In genomic region chr17:22373911-22374310, GRCh38 we compare ENCODE assay signal across 29 cellular contexts.
"Had no signal": no experiment of that assay in that cellular context is flagged by ENCODE, and none has a peak within 500 bp of the region (broad histone marks: within the 10 kb centered on the region; RNA-seq: fewer than 3 reads in every experiment).

No MANE protein-coding gene starts in this region.

- H3K36me3 ChIP-seq: colonic mucosa, esophagus muscularis mucosa, esophagus squamous epithelium, gastrocnemius medialis, gastroesophageal sphincter, heart left ventricle, heart right ventricle had no signal

- H3K4me3 Mint-ChIP-seq: dendritic cell treated with granulocyte-macrophage colony-stimulating factor and Interleukin-4, amounts not matched to agents 40 ng/mL and 50 ng/mL, for 4 days; effector memory CD8-positive, alpha-beta T cell; endodermal cell had no signal

- H3K4me1 ChIP-seq: colonic mucosa, esophagus muscularis mucosa, esophagus squamous epithelium, foreskin keratinocyte, gastrocnemius medialis, gastroesophageal sphincter, heart left ventricle, heart right ventricle had no signal

- H3K27me3 Mint-ChIP-seq: dendritic cell treated with granulocyte-macrophage colony-stimulating factor and Interleukin-4, amounts not matched to agents 40 ng/mL and 50 ng/mL, for 4 days; effector memory CD8-positive, alpha-beta T cell had no signal

- ATAC-seq: effector memory CD8-positive, alpha-beta T cell; esophagus mucosa; foreskin keratinocyte; gastrocnemius medialis; gastroesophageal sphincter; heart left ventricle; heart right ventricle had no signal

- H3K9me3 ChIP-seq: colonic mucosa, gastrocnemius medialis, gastroesophageal sphincter had no signal

- DNase-seq: colonic mucosa; cortex of kidney; dermis blood vessel endothelial cell; dorsolateral prefrontal cortex; effector CD4-positive, alpha-beta T cell; effector CD8-positive, alpha-beta T cell; effector memory CD4-positive, alpha-beta T cell; effector memory CD8-positive, alpha-beta T cell; endodermal cell; erythroblast; esophagus squamous epithelium; foreskin fibroblast; foreskin keratinocyte; foreskin melanocyte; gastrocnemius medialis; glutamatergic neuron; head of caudate nucleus; heart left ventricle; heart right ventricle had no signal

- H3K27me3 ChIP-seq: colonic mucosa, dorsolateral prefrontal cortex, esophagus muscularis mucosa, esophagus squamous epithelium, foreskin keratinocyte, gastrocnemius medialis, gastroesophageal sphincter, heart left ventricle, heart right ventricle, hepatocyte had no signal

- H3K4me1 Mint-ChIP-seq: endodermal cell had no signal

- FAIRE-seq: endometrium, endothelial cell of umbilical vein, frontal cortex had no signal

- H3K27ac ChIP-seq: colonic mucosa, coronary artery, dorsolateral prefrontal cortex, epithelial cell of prostate, esophagus muscularis mucosa, esophagus squamous epithelium, foreskin keratinocyte, gastrocnemius medialis, gastroesophageal sphincter, heart left ventricle, heart right ventricle, hepatocyte had no signal

- H3K79me2 ChIP-seq: hepatocyte had no signal

- H2AFZ ChIP-seq: hepatocyte had no signal

- H3K4me3 ChIP-seq: colonic mucosa, coronary artery, dorsolateral prefrontal cortex, esophagus muscularis mucosa, esophagus squamous epithelium, gastrocnemius medialis, gastroesophageal sphincter, heart left ventricle, heart right ventricle, hepatocyte had no signal

- H3K27ac Mint-ChIP-seq: dendritic cell treated with granulocyte-macrophage colony-stimulating factor and Interleukin-4, amounts not matched to agents 40 ng/mL and 50 ng/mL, for 4 days; effector memory CD8-positive, alpha-beta T cell; endodermal cell had no signal

- H3K4me2 ChIP-seq: hepatocyte had no signal
